In the genomic region with DNA sequence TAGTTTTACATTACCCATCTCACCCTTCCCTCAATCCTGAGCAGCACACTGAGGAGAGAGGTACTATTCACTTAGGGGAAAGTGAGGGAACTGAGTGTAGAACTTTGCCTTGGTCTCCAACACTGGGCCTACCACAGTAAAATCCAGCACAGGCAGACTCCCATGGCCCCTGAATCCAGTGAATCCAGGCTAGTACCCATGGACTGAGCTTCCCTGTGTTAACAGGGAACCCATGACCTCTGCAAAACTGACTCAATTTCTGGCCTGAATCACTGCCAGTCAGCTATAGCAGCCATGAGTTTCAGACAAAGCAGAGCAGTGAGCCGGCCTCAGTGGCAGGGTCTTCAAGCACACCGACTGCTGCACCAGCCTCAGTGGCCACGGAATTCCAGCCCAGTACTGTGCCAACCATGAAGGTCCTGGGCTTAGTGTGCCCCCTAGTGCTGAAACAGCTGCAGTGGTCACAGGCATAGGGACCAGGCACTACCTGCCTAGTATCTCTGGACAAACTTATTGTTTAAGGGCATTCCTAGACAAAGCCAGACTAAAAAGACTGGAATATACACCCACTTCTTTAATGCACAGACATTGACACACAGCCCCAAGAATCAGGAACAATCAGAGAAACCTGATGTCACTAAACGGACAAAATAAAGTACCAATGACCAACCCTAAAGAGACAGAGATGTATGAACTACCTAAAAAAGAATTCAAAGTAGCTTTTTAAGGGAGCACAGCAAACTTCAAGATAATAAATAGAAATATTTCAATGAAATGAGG, we compare ENCODE assay signal across 9 cellular contexts.
DNase-seq lines count a peak whose midpoint lies in the region; ATAC-seq, FAIRE-seq and TF ChIP-seq lines count a peak whose summit lies in the region.
"Had no signal": no experiment of that assay in that cellular context is flagged by ENCODE, and none has a peak within 500 bp of the region (broad histone marks: within the 10 kb centered on the region; RNA-seq: fewer than 3 reads in every experiment).

No MANE protein-coding gene starts in this region.

- H3K36me3 ChIP-seq in OCI-LY3 (replicated peaks; ENCODE audit: low read depth, low read length) (no peaks in the 10 kb centered on the region), smooth muscle cell (ENCODE audit: low read depth) (no peaks in the 10 kb centered on the region), upper lobe of left lung (no peaks in the 10 kb centered on the region)
- H3K36me3 ChIP-seq: SJSA1 had no signal

- no peaks in the 10 kb centered on the region for H4K20me1 ChIP-seq in OCI-LY3 (ENCODE audit: insufficient read depth, low read length)
- no peaks in the 10 kb centered on the region for H4K20me1 ChIP-seq in smooth muscle cell (ENCODE audit: low read depth)

- no peak overlapping the region for H2AFZ ChIP-seq in OCI-LY3 (ENCODE audit: low read depth, low read length)
- H2AFZ ChIP-seq in smooth muscle cell (ENCODE audit: low read depth), result no peak overlapping the region

- no peak for TF ChIP-seq EP300 in upper lobe of left lung (IDR thresholded peaks at IDR 0.05)

- no peak overlapping the region for H3K4me2 ChIP-seq in OCI-LY3 (ENCODE audit: low read length)
- no peak overlapping the region for H3K4me2 ChIP-seq in smooth muscle cell

- no peak overlapping the region for H3K4me3 ChIP-seq in OCI-LY3 (ENCODE audit: low read length)
- H3K4me3 ChIP-seq in cardiac fibroblast (replicated peaks in 1 of 2; ENCODE audit: low read depth in 2 of 2, low read length in 2 of 2), result no peak overlapping the region
- H3K4me3 ChIP-seq in smooth muscle cell, result no peak overlapping the region
- H3K4me3 ChIP-seq in upper lobe of left lung, result no peak overlapping the region
- H3K4me3 ChIP-seq: SJSA1 had no signal

- H3K9ac ChIP-seq in OCI-LY3 (ENCODE audit: low read length) (no peak overlapping the region), smooth muscle cell (ENCODE audit: low read depth) (no peak overlapping the region)

- H3K9me3 ChIP-seq in OCI-LY3 (ENCODE audit: insufficient read depth, low read length) (no peaks in the 10 kb centered on the region), smooth muscle cell (replicated peaks; ENCODE audit: low read depth) (peaks cover 4% of the 10 kb centered on the region), upper lobe of left lung (peaks cover 5 to 17% (median 12%) of the 10 kb centered on the region in 4 donors)
- H3K9me3 ChIP-seq: SJSA1 had no signal

- WGBS in smooth muscle cell (ENCODE audit: low lambda C conversion rate), result 49% methylated on average over 4 of the region's 4 CpGs
- whole genome bisulfite sequencing in upper lobe of left lung, 2 donors, result 73 to 81% methylated on average over 3 to 4 of the region's 4 CpGs

- no peaks in the 10 kb centered on the region for H3K4me1 ChIP-seq in OCI-LY3 (ENCODE audit: low read length)
- no peaks in the 10 kb centered on the region for H3K4me1 ChIP-seq in smooth muscle cell (ENCODE audit: low read depth)
- no peaks in the 10 kb centered on the region for H3K4me1 ChIP-seq in upper lobe of left lung
- H3K4me1 ChIP-seq: SJSA1 had no signal

- no peak for ATAC-seq in upper lobe of left lung (ENCODE audit: low FRiP score in 2 of 2)
- no peak for ATAC-seq in omental fat pad (ENCODE audit: low FRiP score)
- no peak for ATAC-seq in GM18511 (IDR thresholded peaks at IDR 0.05; ENCODE audit: unreplicated experiment)

- no peaks in the 10 kb centered on the region for H3F3A ChIP-seq in smooth muscle cell (ENCODE audit: low read depth)

- H3K79me2 ChIP-seq in OCI-LY3 (ENCODE audit: low read length), result no peaks in the 10 kb centered on the region
- no peaks in the 10 kb centered on the region for H3K79me2 ChIP-seq in smooth muscle cell (ENCODE audit: low read depth)

- H3K27me3 ChIP-seq in OCI-LY3 (ENCODE audit: low read depth, low read length), result no peaks in the 10 kb centered on the region
- H3K27me3 ChIP-seq in smooth muscle cell (ENCODE audit: low read depth), result no peaks in the 10 kb centered on the region
- H3K27me3 ChIP-seq in upper lobe of left lung, result no peaks in the 10 kb centered on the region
- H3K27me3 ChIP-seq: SJSA1 had no signal

- peak; percentile 5 for DNase-seq in GM19239 (ENCODE audit: insufficient read length, low spot score)
- DNase-seq in cardiac fibroblast (ENCODE audit: low read depth in 2 of 2), result peak in 1 of 2 donors; percentile 13
- DNase-seq in smooth muscle cell (lab: John Stamatoyannopoulos, UW; ENCODE audit: unreplicated experiment), result no peak
- no peak for DNase-seq in NCI-H1694 (lab: John Stamatoyannopoulos, UW)
- DNase-seq in upper lobe of left lung, result no peak
- no peak for DNase-seq in omental fat pad (ENCODE audit: low spot score)

- TF ChIP-seq POLR2A in upper lobe of left lung (IDR thresholded peaks at IDR 0.05), result no peak

- H3K27ac ChIP-seq in OCI-LY3 (ENCODE audit: low read length), result no peak overlapping the region
- no peak overlapping the region for H3K27ac ChIP-seq in smooth muscle cell (ENCODE audit: low read depth)
- H3K27ac ChIP-seq in upper lobe of left lung, result no peak overlapping the region
- H3K27ac ChIP-seq: SJSA1 had no signal

- TF ChIP-seq CTCF in OCI-LY3 (IDR thresholded peaks at IDR 0.05; ENCODE audit: low read depth, low read length) (peak; percentile 64), cardiac fibroblast (IDR thresholded peaks at IDR 0.05; ENCODE audit: low read depth, low read length) (peak; percentile 38), smooth muscle cell (IDR thresholded peaks at IDR 0.05; ENCODE audit: borderline replicate concordance, insufficient read depth, poor library complexity, severe bottlenecking) (peak; percentile 19), upper lobe of left lung (IDR thresholded peaks at IDR 0.05) (no peak), omental fat pad (IDR thresholded peaks at IDR 0.05) (no peak)

- no peak for FAIRE-seq in GM19239 (lab: Jason Lieb, UNC)

Comparison
In these comparisons a context has a peak if more than half of its experiments do, and no peak if none do; other contexts are left out.
1. CTCF ChIP-seq: peak in OCI-LY3 (single experiment), cardiac fibroblast (single experiment) and smooth muscle cell (single experiment); none in upper lobe of left lung (0 of 6) and omental fat pad (0 of 3).